ENCODE assay signal across 8 cellular contexts in genomic region chr1:203278087-203278884, GRCh38. TPM values are rescaled to one million over a fixed set of nuclear protein-coding genes. Genes with fewer than 3 reads are reported as not detected.
DNase-seq lines count a peak whose midpoint lies in the region; ATAC-seq and TF ChIP-seq lines count a peak whose summit lies in the region.

No MANE protein-coding gene starts in this region.

- TF ChIP-seq CTCF in Peyer's patch (IDR thresholded peaks at IDR 0.05) (no peak), coronary artery (IDR thresholded peaks at IDR 0.05) (no peak), right lobe of liver (IDR thresholded peaks at IDR 0.05) (no peak), stomach (IDR thresholded peaks at IDR 0.05) (no peak)

- peak; percentile 25 to 28 for ATAC-seq in activated T-cell treated with anti-CD3 and anti-CD28 coated beads, Interleukin-2, amount 50 U/mL, for 72 hours (replicated peaks in 1 of 2)
- ATAC-seq in right lobe of liver, result peak; percentile 58 to 66 (median 63)
- ATAC-seq in HG03280 (IDR thresholded peaks at IDR 0.05; ENCODE audit: unreplicated experiment), result no peak

- no peak overlapping the region for H3K4me3 ChIP-seq in Peyer's patch
- peak overlapping the region; percentile 30 for H3K4me3 ChIP-seq in coronary artery
- H3K4me3 ChIP-seq in right lobe of liver, result no peak overlapping the region
- no peak overlapping the region for H3K4me3 ChIP-seq in stomach

- peak overlapping the region; percentile 60 to 92 (median 76) for H3K27ac ChIP-seq in Peyer's patch
- peak overlapping the region; percentile 82 to 88 for H3K27ac ChIP-seq in coronary artery
- peak overlapping the region; percentile 15 to 65 (median 24) for H3K27ac ChIP-seq in right lobe of liver
- H3K27ac ChIP-seq in stomach, result peak overlapping the region; percentile 77 to 93 (median 86)

- H3K4me1 ChIP-seq in Peyer's patch, result peaks cover 7 to 73% (median 22%) of the 10 kb centered on the region in 4 donors
- no peaks in the 10 kb centered on the region for H3K4me1 ChIP-seq in right lobe of liver
- H3K4me1 ChIP-seq in stomach, result peaks cover 69 to 87% (median 79%) of the 10 kb centered on the region in 4 donors

- no peaks in the 10 kb centered on the region for H3K27me3 Mint-ChIP-seq in activated T-cell treated with anti-CD3 and anti-CD28 coated beads, Interleukin-2, amount 50 U/mL, for 72 hours (ENCODE audit: low read depth)

- DNase-seq in activated T-cell treated with anti-CD3 and anti-CD28 coated beads, Interleukin-2, amount 50 U/mL, for 72 hours, result peak in 1 of 2 donors; percentile 31
- DNase-seq in activated T-cell treated with anti-CD3 and anti-CD28 coated beads for 4 hours, result no peak
- peak; percentile 63 to 87 (median 73) for DNase-seq in Peyer's patch
- DNase-seq in coronary artery (ENCODE audit: low spot score), result peak; percentile 98
- peak in 2 of 3 donors; percentile 70 to 75 for DNase-seq in right lobe of liver
- peak; percentile 81 for DNase-seq in stomach
- DNase-seq in activated CD4-positive, alpha-beta T cell treated with anti-CD3 and anti-CD28 coated beads, Interleukin-2, amount 50 U/mL, for 4 hours, result no peak

- H3K9me3 ChIP-seq in Peyer's patch, result no peaks in the 10 kb centered on the region
- H3K9me3 ChIP-seq in right lobe of liver, result no peaks in the 10 kb centered on the region
- H3K9me3 ChIP-seq in stomach, result no peaks in the 10 kb centered on the region

- peak; percentile 96 for TF ChIP-seq EP300 in stomach (IDR thresholded peaks at IDR 0.05)

- H3K4me3 Mint-ChIP-seq in activated T-cell treated with anti-CD3 and anti-CD28 coated beads, Interleukin-2, amount 50 U/mL, for 72 hours, result peak overlapping the region; percentile 72 to 76

- H3K36me3 ChIP-seq in Peyer's patch, result no peaks in the 10 kb centered on the region
- H3K36me3 ChIP-seq in right lobe of liver, result no peaks in the 10 kb centered on the region
- H3K36me3 ChIP-seq in stomach, result no peaks in the 10 kb centered on the region

- no peaks in the 10 kb centered on the region for H3K9me3 Mint-ChIP-seq in activated T-cell treated with anti-CD3 and anti-CD28 coated beads, Interleukin-2, amount 50 U/mL, for 72 hours

- TF ChIP-seq POLR2A in Peyer's patch (IDR thresholded peaks at IDR 0.05), result peak in 1 of 2 donors; percentile 24
- no peak for TF ChIP-seq POLR2A in right lobe of liver (IDR thresholded peaks at IDR 0.05)
- TF ChIP-seq POLR2A in stomach (IDR thresholded peaks at IDR 0.05), result no peak

- H3K27me3 ChIP-seq in Peyer's patch, result no peaks in the 10 kb centered on the region
- no peaks in the 10 kb centered on the region for H3K27me3 ChIP-seq in right lobe of liver
- H3K27me3 ChIP-seq in stomach, result no peaks in the 10 kb centered on the region

- H3K4me1 Mint-ChIP-seq in activated T-cell treated with anti-CD3 and anti-CD28 coated beads, Interleukin-2, amount 50 U/mL, for 72 hours (ENCODE audit: low read depth), result peaks cover 81% of the 10 kb centered on the region

- intact Hi-C loops in right lobe of liver (cut with DNase I) (loop anchor here in 1 of 2 donors (10.0 kb wide), 1 partner anchor 207 kb away; no protein-coding TSS in a partner anchor), stomach (cut with DNase I; ENCODE audit: low total_unique reads) (no loop called here)

- 10% methylated on average over 12 of the region's 13 CpGs for WGBS in right lobe of liver (ENCODE audit: insufficient coverage, low coverage, low lambda C conversion rate, missing lambda C conversion rate)
- WGBS in stomach, 5 donors, result 16 to 22% (median 17%) methylated on average over 13 of the region's 13 CpGs

- peak overlapping the region; percentile 73 for H3K27ac Mint-ChIP-seq in activated T-cell treated with anti-CD3 and anti-CD28 coated beads, Interleukin-2, amount 50 U/mL, for 72 hours

- H3K36me3 Mint-ChIP-seq in activated T-cell treated with anti-CD3 and anti-CD28 coated beads, Interleukin-2, amount 50 U/mL, for 72 hours (ENCODE audit: insufficient read depth in 2 of 2), result no peaks in the 10 kb centered on the region

RNA-seq across cellular contexts. Expression of gene BTG2, which starts 27.0 kb away (rescaled TPM):
- 100 to 1,000 TPM; 138 to 153 TPM for total RNA-seq in activated T-cell treated with anti-CD3 and anti-CD28 coated beads, Interleukin-2, amount 50 U/mL, for 72 hours
- total RNA-seq in Peyer's patch (100 to 1,000 TPM in 1 of 4 donors, 10 to 100 TPM in 3; 45.0 to 129 (median 58.8) TPM), right lobe of liver (10 to 100 TPM in 1 of 6 experiments, 1 to 10 TPM in 5; 2.0 to 11.2 (median 5.4) TPM), stomach (100 to 1,000 TPM in 3 of 5 donors, 10 to 100 TPM in 2; 80.2 to 231 (median 113) TPM)
- polyA plus RNA-seq in stomach, result 10 to 100 TPM; 46.4 to 78.9 (median 58.6) TPM

RNA-seq across cellular contexts. Expression of gene CHIT1, which starts 48.8 kb away (rescaled TPM):
- 1 to 10 TPM; 1.4 to 4.7 TPM for total RNA-seq in activated T-cell treated with anti-CD3 and anti-CD28 coated beads, Interleukin-2, amount 50 U/mL, for 72 hours
- 1 to 10 TPM in 1 of 4 donors, under 1 TPM in 1, not detected in 2; 0.67 to 4.1 TPM for total RNA-seq in Peyer's patch
- total RNA-seq in right lobe of liver, result under 1 TPM in 3 of 6 experiments, not detected in 3; 0.46 to 0.61 (median 0.46) TPM
- under 1 TPM in 1 of 5 donors, not detected in 4; 0.18 TPM for total RNA-seq in stomach
- polyA plus RNA-seq in stomach, result under 1 TPM in 1 of 3 donors, not detected in 2; 0.05 TPM

Comparison
In these comparisons a context has a peak if more than half of its experiments do, and no peak if none do; other contexts are left out.
1. DNase-seq: peak in Peyer's patch (3 of 3), coronary artery (single experiment), right lobe of liver (2 of 3) and stomach (single experiment); none in activated T-cell treated with anti-CD3 and anti-CD28 coated beads for 4 hours (single experiment) and activated CD4-positive, alpha-beta T cell treated with anti-CD3 and anti-CD28 coated beads, Interleukin-2, amount 50 U/mL, for 4 hours (0 of 2).
2. H3K27ac ChIP-seq: peak in every context shown above with its lines; median percentile 86 in stomach; 85 in coronary artery; 76 in Peyer's patch; 24 in right lobe of liver.